ENCODE assay signal across 21 cellular contexts in the genomic region with DNA sequence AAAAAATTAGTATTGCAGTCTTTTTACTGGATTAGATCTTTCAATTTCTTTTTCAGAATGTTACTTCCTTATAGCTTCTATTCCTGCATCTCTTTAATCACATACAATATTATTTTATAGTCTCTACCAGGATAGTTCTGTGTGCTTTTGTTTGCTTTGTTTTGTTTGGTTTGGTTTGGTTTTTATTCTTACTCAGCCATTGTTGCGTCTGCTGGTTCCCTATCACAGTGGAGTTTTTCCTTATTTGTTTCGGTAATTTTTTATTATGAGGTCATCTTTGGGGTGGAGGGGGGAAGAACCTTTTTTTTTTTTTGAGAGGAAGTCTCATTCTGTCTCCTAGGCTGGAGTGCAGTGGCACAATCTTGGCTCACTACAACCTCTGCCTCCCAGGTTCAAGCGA.
"Had no signal": no experiment of that assay in that cellular context is flagged by ENCODE, and none has a peak within 500 bp of the region (broad histone marks: within the 10 kb centered on the region; RNA-seq: fewer than 3 reads in every experiment).

No MANE protein-coding gene starts in this region.

- H3K27me3 ChIP-seq: cardiac muscle cell, foreskin keratinocyte, testis, upper lobe of left lung had no signal

- H3K27ac ChIP-seq: cardiac muscle cell, foreskin keratinocyte, lower lobe of right lung, testis, upper lobe of left lung had no signal

- H3K9me3 ChIP-seq: lower lobe of right lung, testis, upper lobe of left lung had no signal

- DNase-seq: activated CD4-positive, alpha-beta memory T cell treated with anti-CD3 and anti-CD28 coated beads, Interleukin-2, amount 10 ng/mL, durations not matched to agents 7 days and 5 days; activated CD4-positive, alpha-beta T cell treated with anti-CD3 and anti-CD28 coated beads, Interleukin-2, amount 10 ng/mL, durations not matched to agents 24 days and 14 days; activated gamma-delta T cell; activated naive CD4-positive, alpha-beta T cell treated with anti-CD3 and anti-CD28 coated beads, Interleukin-2, amount 50 U/mL, for 16 hours; activated naive CD8-positive, alpha-beta T cell treated with anti-CD3 and anti-CD28 coated beads, Interleukin-2, amount 50 U/mL, for 24 hours; activated T-cell treated with anti-CD3 and anti-CD28 coated beads for 4 hours; dermis blood vessel endothelial cell; effector memory CD4-positive, alpha-beta T cell; foreskin keratinocyte; kidney; lower lobe of right lung; mesendoderm; naive thymus-derived CD4-positive, alpha-beta T cell; occipital lobe; stimulated activated CD4-positive, alpha-beta T cell treated with anti-CD3 and anti-CD28 coated beads, Interleukin-2, amount 100 ng/mL, for 48 hours; stimulated activated CD8-positive, alpha-beta memory T cell treated with anti-CD3 and anti-CD28 coated beads, Interleukin-4, amount 100 ng/mL, for 48 hours; stimulated activated naive B cell treated with anti-CD40 and anti-IgM and Interleukin-4, amounts not matched to agents 10 μg/mL and 1 μg/mL and 100 μg/mL, for 72 hours; T-helper 17 cell; testis; upper lobe of left lung had no signal

- H3K4me1 ChIP-seq: foreskin keratinocyte, lower lobe of right lung, testis, upper lobe of left lung had no signal

- H3K4me3 ChIP-seq: cardiac muscle cell, lower lobe of right lung, testis, upper lobe of left lung had no signal

- H3K36me3 ChIP-seq: cardiac muscle cell, lower lobe of right lung, upper lobe of left lung had no signal

- FAIRE-seq: kidney had no signal
